Comparison of ENCODE assay signal across 1 cellular context in genomic region chr2:12070153-12070552, GRCh38.
TF ChIP-seq lines count a peak whose summit lies in the region.

No MANE protein-coding gene starts in this region.

TF ChIP-seq in GM12878, 131 proteins besides CTCF, POLR2A, EP300 and RAD21 (continued from another document):
- TF ChIP-seq NR2C2 (IDR thresholded peaks at IDR 0.05; ENCODE audit: borderline replicate concordance, control insufficient read depth, insufficient read length, low read depth): no peak
- no peak for TF ChIP-seq TCF3 (IDR thresholded peaks at IDR 0.05; ENCODE audit: borderline replicate concordance, insufficient read depth, low read depth, low read length)
- no peak for TF ChIP-seq PBX3 (IDR thresholded peaks at IDR 0.05; ENCODE audit: insufficient replicate concordance, low read depth, low read length)
- TF ChIP-seq NR2F1 (conservative IDR thresholded peaks at IDR 0.05): no peak
- TF ChIP-seq MTA2 (IDR thresholded peaks at IDR 0.05; ENCODE audit: low read depth): no peak
- TF ChIP-seq EZH2 (IDR thresholded peaks at IDR 0.05; ENCODE audit: borderline replicate concordance, control insufficient read depth, low read depth, low read length): no peak
- TF ChIP-seq JUNB (IDR thresholded peaks at IDR 0.05): no peak
- TF ChIP-seq ZBTB11 (CRISPR knock-in tag; IDR thresholded peaks at IDR 0.05): no peak
